1 cellular context compared by ENCODE assay signal in genomic region chr17:48022906-48023305, GRCh38.
TF ChIP-seq lines count a peak whose summit lies in the region.

No MANE protein-coding gene starts in this region.

TF ChIP-seq in H1, 55 proteins besides CTCF, POLR2A, EP300 and RAD21:
- TF ChIP-seq, protein P1, sequence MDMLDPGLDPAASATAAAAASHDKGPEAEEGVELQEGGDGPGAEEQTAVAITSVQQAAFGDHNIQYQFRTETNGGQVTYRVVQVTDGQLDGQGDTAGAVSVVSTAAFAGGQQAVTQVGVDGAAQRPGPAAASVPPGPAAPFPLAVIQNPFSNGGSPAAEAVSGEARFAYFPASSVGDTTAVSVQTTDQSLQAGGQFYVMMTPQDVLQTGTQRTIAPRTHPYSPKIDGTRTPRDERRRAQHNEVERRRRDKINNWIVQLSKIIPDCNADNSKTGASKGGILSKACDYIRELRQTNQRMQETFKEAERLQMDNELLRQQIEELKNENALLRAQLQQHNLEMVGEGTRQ (IDR thresholded peaks at IDR 0.05; ENCODE audit: low read length), result no peak
- TF ChIP-seq ATF3 (IDR thresholded peaks at IDR 0.05; ENCODE audit: insufficient read depth, low read depth, low read length), result no peak
- no peak for TF ChIP-seq EGR1 (IDR thresholded peaks at IDR 0.05; ENCODE audit: borderline replicate concordance, low read depth, low read length)
- TF ChIP-seq BRCA1 (IDR thresholded peaks at IDR 0.05; ENCODE audit: low read depth, low read length), result no peak
- TF ChIP-seq ASH2L (IDR thresholded peaks at IDR 0.05; ENCODE audit: low read length), result no peak
- TF ChIP-seq, protein P2, sequence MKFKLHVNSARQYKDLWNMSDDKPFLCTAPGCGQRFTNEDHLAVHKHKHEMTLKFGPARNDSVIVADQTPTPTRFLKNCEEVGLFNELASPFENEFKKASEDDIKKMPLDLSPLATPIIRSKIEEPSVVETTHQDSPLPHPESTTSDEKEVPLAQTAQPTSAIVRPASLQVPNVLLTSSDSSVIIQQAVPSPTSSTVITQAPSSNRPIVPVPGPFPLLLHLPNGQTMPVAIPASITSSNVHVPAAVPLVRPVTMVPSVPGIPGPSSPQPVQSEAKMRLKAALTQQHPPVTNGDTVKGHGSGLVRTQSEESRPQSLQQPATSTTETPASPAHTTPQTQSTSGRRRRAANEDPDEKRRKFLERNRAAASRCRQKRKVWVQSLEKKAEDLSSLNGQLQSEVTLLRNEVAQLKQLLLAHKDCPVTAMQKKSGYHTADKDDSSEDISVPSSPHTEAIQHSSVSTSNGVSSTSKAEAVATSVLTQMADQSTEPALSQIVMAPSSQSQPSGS (IDR thresholded peaks at IDR 0.05; ENCODE audit: low read length), result no peak
- TF ChIP-seq POLR2AphosphoS5 (IDR thresholded peaks at IDR 0.05; ENCODE audit: low read depth, low read length), result no peak
- no peak for TF ChIP-seq NANOG (IDR thresholded peaks at IDR 0.05; ENCODE audit: insufficient read depth, low read depth, low read length, poor library complexity, severe bottlenecking)
- TF ChIP-seq SIN3A (conservative IDR thresholded peaks at IDR 0.05 in 1 of 2, IDR thresholded peaks at IDR 0.05 in 1 of 2; ENCODE audit: low read depth in 1 of 2, low read length in 2 of 2), result no peak
- no peak for TF ChIP-seq SRF (IDR thresholded peaks at IDR 0.05; ENCODE audit: low read depth, low read length)
- TF ChIP-seq BCL11A (IDR thresholded peaks at IDR 0.05; ENCODE audit: low read depth in 2 of 2, low read length in 2 of 2), result no peak
TF ChIP-seq in H1: peak in this region for 0.
